Comparison of ENCODE assay signal across 9 cellular contexts in the genomic region with DNA sequence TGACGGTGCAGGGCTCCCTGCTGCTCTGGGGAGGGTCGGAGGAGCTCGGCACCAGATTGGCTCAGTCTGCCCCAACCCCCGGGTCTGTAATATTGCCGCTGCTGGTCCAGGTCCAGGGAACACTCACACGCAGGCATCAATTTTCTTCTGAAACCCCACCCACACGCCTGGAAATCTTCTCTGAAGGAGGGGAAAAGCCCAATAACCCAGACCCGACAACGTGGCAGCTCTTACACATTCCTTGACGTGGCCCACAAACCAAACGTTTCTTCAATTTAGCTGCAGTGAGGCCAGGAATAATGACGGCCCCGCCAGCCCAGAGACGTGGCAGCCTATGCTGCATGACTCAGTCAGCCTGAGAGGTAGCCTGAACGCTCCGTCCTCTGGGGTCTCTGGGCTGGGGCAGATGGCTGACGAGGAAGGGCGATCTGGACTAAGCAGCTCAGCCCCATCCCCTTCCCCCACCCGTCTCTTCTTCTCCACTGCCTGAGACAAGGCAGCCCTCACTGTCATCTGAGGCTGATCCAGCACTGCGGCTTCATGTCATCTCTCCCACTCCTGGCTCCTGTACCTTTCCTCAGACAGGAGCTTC. TPM values are rescaled to one million over a fixed set of nuclear protein-coding genes. Genes with fewer than 3 reads are reported as not detected.
DNase-seq lines count a peak whose midpoint lies in the region; FAIRE-seq and TF ChIP-seq lines count a peak whose summit lies in the region.
"Had no signal": no experiment of that assay in that cellular context is flagged by ENCODE, and none has a peak within 500 bp of the region (broad histone marks: within the 10 kb centered on the region; RNA-seq: fewer than 3 reads in every experiment).

No MANE protein-coding gene starts in this region.

- H3K4me3 ChIP-seq in HUES64 (ENCODE audit: low read length) (peak overlapping the region; percentile 31), colonic mucosa (no peak overlapping the region)

- no peak for TF ChIP-seq POLR2A in GM12891 (IDR thresholded peaks at IDR 0.05; ENCODE audit: low read depth, low read length)

- no peak overlapping the region for H3K4me3 Mint-ChIP-seq in progenitor cell of endocrine pancreas (ENCODE audit: low read depth)
- no peak overlapping the region for H3K4me3 Mint-ChIP-seq in CD14-positive monocyte

- H3K9ac ChIP-seq in HUES64 (ENCODE audit: low read depth, low read length) (no peak overlapping the region), colonic mucosa (ENCODE audit: low read depth in 2 of 2, low read length in 2 of 2) (peak overlapping the region; percentile 28 to 31)

- H3K36me3 Mint-ChIP-seq in progenitor cell of endocrine pancreas (ENCODE audit: insufficient read depth) (no peaks in the 10 kb centered on the region), CD14-positive monocyte (no peaks in the 10 kb centered on the region)

- FAIRE-seq in GM12891 (lab: Jason Lieb, UNC): no peak
- FAIRE-seq: bronchial epithelial cell had no signal

- H3K9me3 Mint-ChIP-seq in progenitor cell of endocrine pancreas (ENCODE audit: low read depth) (no peaks in the 10 kb centered on the region), CD14-positive monocyte (no peaks in the 10 kb centered on the region)

- TF ChIP-seq CTCF in colonic mucosa (IDR thresholded peaks at IDR 0.05) (no peak), progenitor cell of endocrine pancreas (IDR thresholded peaks at IDR 0.05; ENCODE audit: unreplicated experiment) (no peak), CD14-positive monocyte (IDR thresholded peaks at IDR 0.05) (no peak)

- H3K36me3 ChIP-seq in HUES64 (ENCODE audit: insufficient read depth, low read length) (no peaks in the 10 kb centered on the region), colonic mucosa (no peaks in the 10 kb centered on the region)

- intact Hi-C loops in colonic mucosa (cut with DNase I): no loop called here
- intact Hi-C loops in CD14-positive monocyte (cut with micrococcal nuclease): no loop called here

- H3K27me3 Mint-ChIP-seq in progenitor cell of endocrine pancreas (peaks cover 18% of the 10 kb centered on the region), CD14-positive monocyte (ENCODE audit: low read depth in 3 of 3) (peaks cover 2 to 5% (median 2%) of the 10 kb centered on the region in 3 donors)

- 12% methylated on average over 20 of the region's 20 CpGs for WGBS in HUES64

- H3K27me3 ChIP-seq in HUES64 (ENCODE audit: insufficient read depth, low read length): no peaks in the 10 kb centered on the region
- no peaks in the 10 kb centered on the region for H3K27me3 ChIP-seq in colonic mucosa

- H3K9me3 ChIP-seq in HUES64 (ENCODE audit: insufficient read depth, low read depth, low read length): no peaks in the 10 kb centered on the region
- no peaks in the 10 kb centered on the region for H3K9me3 ChIP-seq in colonic mucosa

- H3K4me1 ChIP-seq in HUES64 (ENCODE audit: insufficient read depth, low read length): peaks cover 29% of the 10 kb centered on the region
- H3K4me1 ChIP-seq in colonic mucosa: no peaks in the 10 kb centered on the region

- H3K27ac ChIP-seq in HUES64 (ENCODE audit: low read depth, low read length) (peak overlapping the region; percentile 3; the same call in 1 of the 2 replicates), colonic mucosa (peak overlapping the region; percentile 39), temporal lobe (ENCODE audit: low read depth, low read length) (peak overlapping the region; percentile 30)

- H3K4me1 Mint-ChIP-seq in progenitor cell of endocrine pancreas (ENCODE audit: low read depth) (peaks cover 17% of the 10 kb centered on the region), CD14-positive monocyte (no peaks in the 10 kb centered on the region)

- H3K27ac Mint-ChIP-seq in progenitor cell of endocrine pancreas (no peak overlapping the region), CD14-positive monocyte (no peak overlapping the region)

- DNase-seq in colonic mucosa: peak; percentile 44
- DNase-seq in left kidney (ENCODE audit: low read depth, low spot score): peak; percentile 79
- DNase-seq in GM12891 (ENCODE audit: insufficient read length, low spot score): no peak
- DNase-seq in progenitor cell of endocrine pancreas (ENCODE audit: low spot score, unreplicated experiment): no peak
- no peak for DNase-seq in activated effector memory CD4-positive, alpha-beta T cell treated with anti-CD3 and anti-CD28 coated beads, Interleukin-2, amount 50 U/mL, for 16 hours
- no peak for DNase-seq in CD14-positive monocyte (ENCODE audit: low spot score)

TF ChIP-seq in GM12891, 5 proteins besides CTCF, POLR2A, EP300 and RAD21:
- TF ChIP-seq SPI1 (IDR thresholded peaks at IDR 0.05; ENCODE audit: low read depth, low read length): no peak
- no peak for TF ChIP-seq TAF1 (IDR thresholded peaks at IDR 0.05; ENCODE audit: low read depth, low read length)
- TF ChIP-seq POU2F2 (IDR thresholded peaks at IDR 0.05; ENCODE audit: low read depth, low read length): no peak
- no peak for TF ChIP-seq PAX5 (IDR thresholded peaks at IDR 0.05; ENCODE audit: insufficient read depth, low read length, severe bottlenecking)
- TF ChIP-seq POLR2AphosphoS5 (IDR thresholded peaks at IDR 0.05; ENCODE audit: low read depth, low read length): no peak

RNA-seq across cellular contexts. Expression of a gene that starts 9.9 kb away (rescaled TPM):
- 236 TPM for polyA plus RNA-seq in HUES64 (2013, experiment 1 of 2)
- 250 TPM for polyA plus RNA-seq in HUES64 (2013, experiment 2 of 2)
- total RNA-seq in colonic mucosa (100 to 1,000 TPM; 107 to 258 TPM), temporal lobe (124 TPM), progenitor cell of endocrine pancreas (55.2 and 83.9 TPM in 2 replicates)
- polyA plus RNA-seq in GM12891 (2012; ENCODE audit: low read depth, missing spikeins): 51.5 TPM
- 10 to 100 TPM; 10.7 to 19.7 TPM for polyA plus RNA-seq in CD14-positive monocyte

Comparison
In these comparisons a context has a peak if more than half of its experiments do, and no peak if none do; other contexts are left out.
1. DNase-seq: peak in colonic mucosa (single experiment) and left kidney (single experiment); none in GM12891 (single experiment), progenitor cell of endocrine pancreas (single experiment), activated effector memory CD4-positive, alpha-beta T cell treated with anti-CD3 and anti-CD28 coated beads, Interleukin-2, amount 50 U/mL, for 16 hours (single experiment) and CD14-positive monocyte (single experiment).
2. Peak in every context shown above with its lines, with median percentiles within 50 percentile points of each other: H3K27ac ChIP-seq.